ENCODE assay signal across 24 cellular contexts in the genomic region with DNA sequence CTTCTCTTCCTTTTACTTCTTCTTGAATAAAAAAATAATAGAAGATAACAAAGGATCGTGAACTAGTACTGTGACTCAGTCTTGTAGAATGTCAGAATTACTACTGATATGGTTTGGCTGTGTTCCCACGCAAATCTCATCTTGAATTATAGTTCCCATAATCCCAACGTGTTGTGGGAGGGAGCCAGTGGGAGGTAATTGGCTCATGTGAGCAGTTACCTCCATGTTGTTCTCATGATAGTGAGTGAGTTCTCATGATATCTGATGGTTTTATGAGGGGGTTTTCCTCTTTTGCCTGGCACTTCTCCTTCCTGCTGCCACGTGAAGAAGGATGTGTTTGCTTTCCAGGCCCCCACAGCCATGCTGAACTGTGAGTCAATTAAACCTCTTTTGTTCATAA.
DNase-seq lines count a peak whose midpoint lies in the region; ATAC-seq and TF ChIP-seq lines count a peak whose summit lies in the region.
"Had no signal": no experiment of that assay in that cellular context is flagged by ENCODE, and none has a peak within 500 bp of the region (broad histone marks: within the 10 kb centered on the region; RNA-seq: fewer than 3 reads in every experiment).

No MANE protein-coding gene starts in this region.

- H3K27ac ChIP-seq in upper lobe of right lung, result no peak overlapping the region
- H3K27ac ChIP-seq: lower lobe of right lung, neural progenitor cell, SJCRH30, spleen, tibial artery had no signal

- DNase-seq in Ammon's horn (ENCODE audit: low spot score), result peak; percentile 0
- DNase-seq in M059J (ENCODE audit: low read depth), result peak; percentile 66
- DNase-seq in choroid plexus epithelial cell (ENCODE audit: low read depth), result peak; percentile 71
- DNase-seq in left colon, result no peak
- DNase-seq in GOT3 (lab: John Stamatoyannopoulos, UW), result no peak
- DNase-seq in upper lobe of right lung, result no peak
- DNase-seq in sciatic nerve (ENCODE audit: low spot score), result no peak
- DNase-seq in T-helper 1 cell, result no peak
- DNase-seq: activated CD4-positive, alpha-beta T cell treated with anti-CD3 and anti-CD28 coated beads, Interleukin-2, amount 10 ng/mL, durations not matched to agents 7 days and 5 days; BE2C; dermis blood vessel endothelial cell; hippocampal formation; lower lobe of right lung; NCI-H1105 treated with DMSO at 0.1 percent for 48 hours; NCI-H2081 treated with DMSO at 0.1 percent for 48 hours; NCI-H446 treated with DMSO at 0.1 percent for 48 hours; SJCRH30; spleen; stimulated activated naive CD8-positive, alpha-beta T cell treated with anti-CD3 and anti-CD28 coated beads, Interleukin-15, amount 100 ng/mL, for 72 hours; T-helper 17 cell; tibial artery had no signal

- no peaks in the 10 kb centered on the region for H3K36me3 ChIP-seq in upper lobe of right lung
- H3K36me3 ChIP-seq: BE2C, lower lobe of right lung, neural progenitor cell, SJCRH30, spleen, tibial artery had no signal

- TF ChIP-seq CTCF in choroid plexus epithelial cell (conservative IDR thresholded peaks at IDR 0.05; ENCODE audit: low read depth, low read length) (no peak), upper lobe of right lung (IDR thresholded peaks at IDR 0.05) (no peak)

- H3K9me3 ChIP-seq in upper lobe of right lung, result no peaks in the 10 kb centered on the region
- H3K9me3 ChIP-seq: BE2C, lower lobe of right lung, SJCRH30, spleen, tibial artery had no signal

- ATAC-seq in left colon, result peak; percentile 14
- no peak for ATAC-seq in upper lobe of right lung
- no peak for ATAC-seq in sciatic nerve
- ATAC-seq: activated T-helper 17 cell treated with anti-CD3 and anti-CD28 coated beads, Interleukin-2, amount 50 U/mL, for 72 hours; HepG2; lower lobe of right lung; stimulated activated naive CD8-positive, alpha-beta T cell treated with anti-CD3 and anti-CD28 coated beads, Interleukin-15, amount 100 ng/mL, for 72 hours; T-helper 17 cell had no signal

- no peaks in the 10 kb centered on the region for H3K27me3 ChIP-seq in upper lobe of right lung
- H3K27me3 ChIP-seq: BE2C, neural progenitor cell, SJCRH30, spleen, tibial artery had no signal

- H3K4me3 ChIP-seq in choroid plexus epithelial cell (ENCODE audit: low read depth, low read length), result no peak overlapping the region
- H3K4me3 ChIP-seq in upper lobe of right lung, result no peak overlapping the region
- H3K4me3 ChIP-seq: lower lobe of right lung, neural progenitor cell, SJCRH30, spleen, tibial artery had no signal

- intact Hi-C loops in left colon (cut with DNase I, micrococcal nuclease), result no loop called here
- intact Hi-C loops in upper lobe of right lung (cut with DNase I), result no loop called here
- intact Hi-C loops in sciatic nerve (cut with DNase I), result no loop called here

- no peaks in the 10 kb centered on the region for H3K4me1 ChIP-seq in upper lobe of right lung
- H3K4me1 ChIP-seq: BE2C, lower lobe of right lung, SJCRH30, spleen, tibial artery had no signal

Comparison
In these comparisons a context has a peak if more than half of its experiments do, and no peak if none do; other contexts are left out.
1. DNase-seq: peak in Ammon's horn (single experiment), M059J (single experiment) and choroid plexus epithelial cell (single experiment); none in left colon (0 of 2), GOT3 (single experiment), upper lobe of right lung (single experiment), sciatic nerve (single experiment) and T-helper 1 cell (0 of 5).